15 cellular contexts compared by ENCODE assay signal in the genomic region with DNA sequence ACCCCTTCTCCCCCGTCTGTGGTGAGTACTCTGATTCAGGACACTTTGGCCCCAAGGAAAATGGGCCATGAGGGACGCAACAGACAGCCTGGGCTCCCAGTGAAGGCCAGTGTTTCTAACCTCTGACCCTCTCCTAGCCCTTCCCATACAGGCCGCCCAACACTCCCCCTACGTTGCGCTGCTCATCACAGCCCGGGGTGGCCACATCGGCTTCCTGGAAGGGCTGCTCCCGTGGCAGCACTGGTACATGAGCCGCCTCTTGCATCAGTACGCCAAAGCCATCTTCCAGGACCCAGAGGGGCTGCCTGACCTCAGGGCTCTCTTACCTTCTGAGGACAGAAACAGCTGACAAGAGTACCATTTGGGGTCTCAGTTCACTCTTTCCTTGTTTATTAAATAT. TPM values are rescaled to one million over a fixed set of nuclear protein-coding genes. Genes with fewer than 3 reads are reported as not detected.
DNase-seq lines count a peak whose midpoint lies in the region; ATAC-seq and TF ChIP-seq lines count a peak whose summit lies in the region.
"Had no signal": no experiment of that assay in that cellular context is flagged by ENCODE, and none has a peak within 500 bp of the region (broad histone marks: within the 10 kb centered on the region; RNA-seq: fewer than 3 reads in every experiment).

No MANE protein-coding gene starts in this region.

- no peak for ATAC-seq in natural killer cell treated with Interleukin-12 subunit alpha and Interleukin-12 subunit beta and Interleukin-15 and Interleukin-18, amount 100 ng/mL, for 72 hours
- ATAC-seq in natural killer cell (no peak), memory B cell (ENCODE audit: low read depth) (no peak)
- ATAC-seq: A549, GM23338 had no signal

- no peak for TF ChIP-seq CTCF in natural killer cell (IDR thresholded peaks at IDR 0.05)

- H3K36me3 Mint-ChIP-seq in natural killer cell treated with Interleukin-12 subunit alpha and Interleukin-12 subunit beta and Interleukin-15 and Interleukin-18, amount 100 ng/mL, for 72 hours = peaks cover 6% of the 10 kb centered on the region
- H3K36me3 Mint-ChIP-seq in natural killer cell (no peaks in the 10 kb centered on the region), IgD-negative memory B cell (peaks cover 2% of the 10 kb centered on the region), memory B cell (peaks cover 13% of the 10 kb centered on the region)

- H3K4me1 Mint-ChIP-seq in natural killer cell treated with Interleukin-12 subunit alpha and Interleukin-12 subunit beta and Interleukin-15 and Interleukin-18, amount 100 ng/mL, for 72 hours (ENCODE audit: low read depth in 2 of 2) = peaks cover 14 to 25% of the 10 kb centered on the region in 2 donors
- H3K4me1 Mint-ChIP-seq in natural killer cell = peaks cover 18 to 34% of the 10 kb centered on the region in 2 donors
- peaks cover 10 to 17% (median 17%) of the 10 kb centered on the region in 3 donors for H3K4me1 Mint-ChIP-seq in IgD-negative memory B cell
- peaks cover 20% of the 10 kb centered on the region for H3K4me1 Mint-ChIP-seq in memory B cell

- no peaks in the 10 kb centered on the region for H3K9me3 Mint-ChIP-seq in natural killer cell treated with Interleukin-12 subunit alpha and Interleukin-12 subunit beta and Interleukin-15 and Interleukin-18, amount 100 ng/mL, for 72 hours
- H3K9me3 Mint-ChIP-seq in natural killer cell (no peaks in the 10 kb centered on the region), IgD-negative memory B cell (no peaks in the 10 kb centered on the region), memory B cell (no peaks in the 10 kb centered on the region)
- H3K9me3 Mint-ChIP-seq: GM23338 had no signal

- peak; percentile 34 for DNase-seq in natural killer cell treated with Interleukin-12 subunit alpha and Interleukin-12 subunit beta and Interleukin-15 and Interleukin-18, amount 100 ng/mL, for 72 hours (ENCODE audit: low spot score)
- DNase-seq in natural killer cell = no peak
- no peak for DNase-seq in memory B cell (ENCODE audit: low spot score in 2 of 2)
- DNase-seq in effector CD4-positive, alpha-beta T cell = no peak
- DNase-seq in epidermal melanocyte (ENCODE audit: insufficient read length, low spot score) = no peak
- DNase-seq in SK-N-DZ (ENCODE audit: low spot score) = no peak
- DNase-seq: BE2C, DMS53, GF-D8, H7 had no signal

- no peaks in the 10 kb centered on the region for H3K27me3 Mint-ChIP-seq in natural killer cell treated with Interleukin-12 subunit alpha and Interleukin-12 subunit beta and Interleukin-15 and Interleukin-18, amount 100 ng/mL, for 72 hours
- H3K27me3 Mint-ChIP-seq in natural killer cell (ENCODE audit: low read depth in 2 of 2) (no peaks in the 10 kb centered on the region), IgD-negative memory B cell (peaks cover 1% of the 10 kb centered on the region), memory B cell (no peaks in the 10 kb centered on the region)

- intact Hi-C loops in natural killer cell (cut with micrococcal nuclease) = loop anchor here (5.0 to 10.0 kb wide), 2 partner anchors 46 to 78 kb away; a partner anchor contains a TSS

- H3K27ac Mint-ChIP-seq in natural killer cell treated with Interleukin-12 subunit alpha and Interleukin-12 subunit beta and Interleukin-15 and Interleukin-18, amount 100 ng/mL, for 72 hours = no peak overlapping the region
- H3K27ac Mint-ChIP-seq in natural killer cell (peak overlapping the region in 1 of 2 donors; percentile 74), IgD-negative memory B cell (peak overlapping the region in 1 of 3 donors; percentile 39), memory B cell (peak overlapping the region; percentile 41)
- H3K27ac Mint-ChIP-seq: GM23338 had no signal

- H3K4me3 Mint-ChIP-seq in natural killer cell treated with Interleukin-12 subunit alpha and Interleukin-12 subunit beta and Interleukin-15 and Interleukin-18, amount 100 ng/mL, for 72 hours = no peak overlapping the region
- H3K4me3 Mint-ChIP-seq in natural killer cell = no peak overlapping the region
- peak overlapping the region in 3 of 4 donors; percentile 43 to 52 (median 49) for H3K4me3 Mint-ChIP-seq in IgD-negative memory B cell
- no peak overlapping the region for H3K4me3 Mint-ChIP-seq in memory B cell
- H3K4me3 Mint-ChIP-seq: GM23338 had no signal

RNA-seq across cellular contexts. Expression of a gene that starts 4.0 kb away (rescaled TPM):
- 100 to 1,000 TPM in 1 of 2 donors, 10 to 100 TPM in 1; 91.6 to 109 TPM for total RNA-seq in natural killer cell treated with Interleukin-12 subunit alpha and Interleukin-12 subunit beta and Interleukin-15 and Interleukin-18, amount 100 ng/mL, for 72 hours
- 10 to 100 TPM; 24.6 to 41.5 (median 31.2) TPM for total RNA-seq in natural killer cell
- polyA plus RNA-seq in IgD-negative memory B cell = 62.2 TPM
- polyA plus RNA-seq in SK-N-DZ (2014; cell fraction: cytosol; rRNA removed) = 50.6 and 53.5 TPM in 2 replicates
- 66.8 and 90.4 TPM in 2 replicates for polyA plus RNA-seq in SK-N-DZ (2014; cell fraction: nucleus; rRNA removed)

RNA-seq across cellular contexts. Expression of a gene that starts 6.8 kb away (rescaled TPM):
- total RNA-seq in natural killer cell treated with Interleukin-12 subunit alpha and Interleukin-12 subunit beta and Interleukin-15 and Interleukin-18, amount 100 ng/mL, for 72 hours = under 1 TPM in 1 of 2 donors, not detected in 1; 0.25 TPM
- total RNA-seq in natural killer cell = 1 to 10 TPM in 2 of 3 donors, under 1 TPM in 1; 0.88 to 2.4 (median 1.2) TPM
- 0.35 TPM for polyA plus RNA-seq in IgD-negative memory B cell
- not detected in 2 replicates for polyA plus RNA-seq in SK-N-DZ (2014; cell fraction: cytosol; rRNA removed)
- polyA plus RNA-seq in SK-N-DZ (2014; cell fraction: nucleus; rRNA removed) = 0.06 and 1.1 TPM in 2 replicates
- total RNA-seq: H7, HT1080 had no signal

RNA-seq across cellular contexts. Expression of a gene that starts 8.8 kb away (rescaled TPM):
- total RNA-seq in natural killer cell treated with Interleukin-12 subunit alpha and Interleukin-12 subunit beta and Interleukin-15 and Interleukin-18, amount 100 ng/mL, for 72 hours = not detected
- not detected for total RNA-seq in natural killer cell
- polyA plus RNA-seq in IgD-negative memory B cell = not detected
- polyA plus RNA-seq in SK-N-DZ (2014; cell fraction: cytosol; rRNA removed) = not detected in 2 replicates
- not detected in 2 replicates for polyA plus RNA-seq in SK-N-DZ (2014; cell fraction: nucleus; rRNA removed)
- total RNA-seq: GM23338, H7, HT1080 had no signal
- polyA plus RNA-seq: A549, AG04450, GM23338 had no signal

RNA-seq across cellular contexts. Expression of a gene that starts 11.5 kb away (rescaled TPM):
- total RNA-seq in natural killer cell treated with Interleukin-12 subunit alpha and Interleukin-12 subunit beta and Interleukin-15 and Interleukin-18, amount 100 ng/mL, for 72 hours = 1 to 10 TPM in 1 of 2 donors, under 1 TPM in 1; 0.36 to 1.4 TPM
- total RNA-seq in natural killer cell = not detected
- not detected for polyA plus RNA-seq in IgD-negative memory B cell
- 4.1 and 6.1 TPM in 2 replicates for polyA plus RNA-seq in SK-N-DZ (2014; cell fraction: cytosol; rRNA removed)
- polyA plus RNA-seq in SK-N-DZ (2014; cell fraction: nucleus; rRNA removed) = 4.3 and 6.5 TPM in 2 replicates

RNA-seq across cellular contexts. Expression of a gene that starts 18.4 kb away (rescaled TPM):
- not detected for total RNA-seq in natural killer cell treated with Interleukin-12 subunit alpha and Interleukin-12 subunit beta and Interleukin-15 and Interleukin-18, amount 100 ng/mL, for 72 hours
- total RNA-seq in natural killer cell = not detected
- not detected for polyA plus RNA-seq in IgD-negative memory B cell
- not detected in 2 replicates for polyA plus RNA-seq in SK-N-DZ (2014; cell fraction: cytosol; rRNA removed)
- not detected in 2 replicates for polyA plus RNA-seq in SK-N-DZ (2014; cell fraction: nucleus; rRNA removed)
- total RNA-seq: H7, HT1080 had no signal
- polyA plus RNA-seq: A549, AG04450 had no signal

Comparison
In these comparisons a context has a peak if more than half of its experiments do, and no peak if none do; other contexts are left out.
1. H3K4me3 Mint-ChIP-seq: peak in IgD-negative memory B cell (3 of 4); none in natural killer cell treated with Interleukin-12 subunit alpha and Interleukin-12 subunit beta and Interleukin-15 and Interleukin-18, amount 100 ng/mL, for 72 hours (single experiment), natural killer cell (single experiment) and memory B cell (single experiment).